23 cellular contexts compared by ENCODE assay signal in genomic region chr12:109916045-109916444, GRCh38.
"Had no signal": no experiment of that assay in that cellular context is flagged by ENCODE, and none has a peak within 500 bp of the region (broad histone marks: within the 10 kb centered on the region; RNA-seq: fewer than 3 reads in every experiment).

No MANE protein-coding gene starts in this region.

- DNase-seq: activated naive CD4-positive, alpha-beta T cell treated with Interleukin-2 at 50 U/mL for 16 hours; activated naive CD8-positive, alpha-beta T cell treated with anti-CD3 and anti-CD28 coated beads for 36 hours; activated T-cell treated with anti-CD3 and anti-CD28 coated beads, Interleukin-2, amount 50 U/mL, for 1 hour; colonic mucosa; dorsolateral prefrontal cortex; heart left ventricle; mesenchymal stem cell; ovary; psoas muscle; right cardiac atrium; stimulated activated CD4-positive, alpha-beta T cell treated with anti-CD3 and anti-CD28 coated beads, Interleukin-2, amount 100 ng/mL, for 24 hours; stimulated activated CD8-positive, alpha-beta memory T cell treated with anti-CD3 and anti-CD28 coated beads, Interleukin-4, amount 100 ng/mL, for 48 hours; stimulated activated naive CD4-positive, alpha-beta T cell; T-cell; T-helper 9 cell; upper lobe of right lung had no signal

- H3K9ac ChIP-seq: neural progenitor cell had no signal

- ATAC-seq: psoas muscle, SK-N-SH treated with all-trans-retinoic acid at 6 μM for 48 hours, T-cell had no signal

- H3K9me3 Mint-ChIP-seq: activated naive CD8-positive, alpha-beta T cell treated with anti-CD3 and anti-CD28 coated beads for 36 hours; central memory CD8-positive, alpha-beta T cell; neural progenitor cell; T-cell had no signal

- H3K4me1 ChIP-seq: breast epithelium, colonic mucosa, neural progenitor cell, psoas muscle, upper lobe of right lung had no signal

- H3K27me3 ChIP-seq: breast epithelium, colonic mucosa, dorsolateral prefrontal cortex, heart left ventricle, neural progenitor cell, ovary, upper lobe of right lung had no signal

- H3K4me1 Mint-ChIP-seq: activated naive CD8-positive, alpha-beta T cell treated with anti-CD3 and anti-CD28 coated beads for 36 hours; central memory CD8-positive, alpha-beta T cell; T-cell had no signal

- H3K27ac ChIP-seq: colonic mucosa, dorsolateral prefrontal cortex, epithelial cell of prostate, heart left ventricle, neural progenitor cell, ovary, psoas muscle, thoracic aorta, upper lobe of right lung had no signal

- H3K4me2 ChIP-seq: neural progenitor cell had no signal

- H3K36me3 ChIP-seq: neural progenitor cell, ovary had no signal

- H3K27me3 Mint-ChIP-seq: activated naive CD8-positive, alpha-beta T cell treated with anti-CD3 and anti-CD28 coated beads for 36 hours; central memory CD8-positive, alpha-beta T cell; T-cell had no signal

- H3K4me3 ChIP-seq: breast epithelium, colonic mucosa, dorsolateral prefrontal cortex, heart left ventricle, neural progenitor cell, ovary, psoas muscle, thoracic aorta, upper lobe of right lung had no signal

- H3K27ac Mint-ChIP-seq: activated naive CD8-positive, alpha-beta T cell treated with anti-CD3 and anti-CD28 coated beads for 36 hours had no signal

- H3K9me3 ChIP-seq: breast epithelium, colonic mucosa, heart left ventricle, ovary, psoas muscle, thoracic aorta, upper lobe of right lung had no signal

- H3K4me3 Mint-ChIP-seq: activated naive CD8-positive, alpha-beta T cell treated with anti-CD3 and anti-CD28 coated beads for 36 hours; central memory CD8-positive, alpha-beta T cell; neural progenitor cell; T-cell; WTC11 had no signal

- H2AFZ ChIP-seq: neural progenitor cell had no signal
